8 cellular contexts compared by ENCODE assay signal in the genomic region with DNA sequence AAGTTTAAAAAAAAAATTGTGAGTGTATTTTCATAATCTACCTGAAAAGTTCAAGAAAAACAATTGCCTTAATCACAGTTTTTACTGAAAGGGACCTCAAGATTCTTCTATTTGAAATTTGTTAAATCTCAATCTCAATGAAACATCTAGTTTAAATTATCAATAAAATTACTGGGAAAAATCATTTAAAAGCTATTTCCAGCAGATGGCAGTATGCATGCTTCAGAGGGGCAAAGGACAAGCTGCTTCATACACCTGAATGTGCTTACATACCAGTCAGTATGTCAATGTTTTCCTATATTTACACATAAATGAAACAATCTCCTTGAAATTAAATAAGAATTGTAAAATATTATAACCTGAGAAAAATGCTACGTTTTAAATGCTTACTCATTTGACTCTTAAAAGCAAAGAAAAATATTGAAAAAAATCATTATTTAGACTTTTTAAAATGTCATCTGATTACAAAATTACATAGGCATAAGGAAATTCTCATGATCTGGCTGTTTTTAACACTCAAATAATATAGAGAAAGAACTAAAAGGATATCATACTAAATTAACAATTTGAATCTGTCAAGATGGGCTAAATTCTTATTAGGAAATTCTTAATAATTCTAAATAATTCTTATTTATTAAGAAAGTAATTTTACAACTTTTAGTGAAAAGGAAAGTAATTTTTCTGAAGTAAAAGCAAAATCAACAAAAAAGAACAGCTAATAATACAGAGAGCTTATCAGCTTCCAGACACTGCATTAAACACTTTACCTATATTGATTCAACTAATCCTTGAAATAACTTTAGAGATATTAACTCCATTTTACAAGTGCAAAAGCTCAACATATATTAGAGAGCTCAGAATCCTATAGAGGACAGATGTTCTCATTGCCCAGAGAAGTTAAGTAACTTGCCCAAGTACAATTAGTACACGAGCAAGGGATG.
A peak's percentile ranks its signal among the peaks of the same experiment; 100 is the strongest.
DNase-seq lines count a peak whose midpoint lies in the region; ATAC-seq and TF ChIP-seq lines count a peak whose summit lies in the region.

No MANE protein-coding gene starts in this region.

- no peaks in the 10 kb centered on the region for H3K9me3 ChIP-seq in colonic mucosa
- H3K9me3 ChIP-seq in neural cell (ENCODE audit: low read length), result no peaks in the 10 kb centered on the region

- no peaks in the 10 kb centered on the region for H3K36me3 ChIP-seq in colonic mucosa
- H3K36me3 ChIP-seq in neural cell (ENCODE audit: insufficient read depth, low read length), result no peaks in the 10 kb centered on the region

- H3K79me2 ChIP-seq in neural cell (replicated peaks; ENCODE audit: insufficient read depth, low read length), result no peaks in the 10 kb centered on the region

- ATAC-seq in HG03196 (IDR thresholded peaks at IDR 0.05; ENCODE audit: unreplicated experiment), result no peak
- ATAC-seq in GM18505 (IDR thresholded peaks at IDR 0.05; ENCODE audit: unreplicated experiment), result no peak

- TF ChIP-seq RAD21 in neural cell (conservative IDR thresholded peaks at IDR 0.05), result peak; percentile 84

- no peaks in the 10 kb centered on the region for H3K27me3 ChIP-seq in colonic mucosa
- H3K27me3 ChIP-seq in neural cell (ENCODE audit: insufficient read depth, low read depth, low read length), result no peaks in the 10 kb centered on the region

- H3K9ac ChIP-seq in colonic mucosa (ENCODE audit: low read depth in 2 of 2, low read length in 2 of 2) (no peak overlapping the region), neural cell (ENCODE audit: low read length) (no peak overlapping the region)

- H3F3A ChIP-seq in neural cell (ENCODE audit: insufficient read depth, low read length, poor library complexity, severe bottlenecking), result no peaks in the 10 kb centered on the region

- no peak overlapping the region for H2AFZ ChIP-seq in neural cell (ENCODE audit: low read depth, low read length)

- no peak overlapping the region for H3K4me2 ChIP-seq in neural cell (ENCODE audit: low read length)

- no peaks in the 10 kb centered on the region for H3K9me2 ChIP-seq in neural cell (ENCODE audit: insufficient read depth, low read length)

- no peaks in the 10 kb centered on the region for H4K20me1 ChIP-seq in neural cell (ENCODE audit: insufficient read depth)

- no peak for TF ChIP-seq POLR2A in GM18505 (IDR thresholded peaks at IDR 0.05; ENCODE audit: borderline replicate concordance, extremely low read depth, insufficient read depth, insufficient read length)

- TF ChIP-seq CTCF in 22Rv1 (IDR thresholded peaks at IDR 0.05) (peak; percentile 89), GM12875 (IDR thresholded peaks at IDR 0.05; ENCODE audit: borderline replicate concordance, insufficient read depth, low read depth, low read length) (peak; percentile 26; the same call in 1 of the 2 replicates), colonic mucosa (IDR thresholded peaks at IDR 0.05) (peak; percentile 40), neural cell (IDR thresholded peaks at IDR 0.05; ENCODE audit: poor library complexity, severe bottlenecking) (peak; percentile 80)

- intact Hi-C loops in colonic mucosa (cut with DNase I), result loop anchor here (2.0 kb wide), 1 partner anchor 142 kb away; no protein-coding TSS in a partner anchor

- H3K4me3 ChIP-seq in GM12875 (ENCODE audit: low read depth, low read length) (no peak overlapping the region), colonic mucosa (no peak overlapping the region), neural cell (ENCODE audit: low read length) (no peak overlapping the region)

- H3K27ac ChIP-seq in 22Rv1 (no peak overlapping the region), colonic mucosa (no peak overlapping the region), neural cell (ENCODE audit: low read length) (no peak overlapping the region)

- H3K4me1 ChIP-seq in colonic mucosa, result peaks cover 4% of the 10 kb centered on the region

- DNase-seq in NCI-H345 treated with DMSO at 0.1 percent for 48 hours (lab: John Stamatoyannopoulos, UW; ENCODE audit: unreplicated experiment), result peak; percentile 2
- no peak for DNase-seq in colonic mucosa
- DNase-seq in ecto neural progenitor cell (ENCODE audit: low spot score), result no peak

- no peak for TF ChIP-seq EP300 in neural cell (conservative IDR thresholded peaks at IDR 0.05; ENCODE audit: poor library complexity, severe bottlenecking)

TF ChIP-seq in neural cell, 6 proteins besides CTCF, POLR2A, EP300 and RAD21:
- no peak for TF ChIP-seq MXI1 (conservative IDR thresholded peaks at IDR 0.05; ENCODE audit: poor library complexity, severe bottlenecking)
- no peak for TF ChIP-seq POLR2AphosphoS5 (IDR thresholded peaks at IDR 0.05)
- no peak for TF ChIP-seq EZH2 (IDR thresholded peaks at IDR 0.05; ENCODE audit: borderline replicate concordance, insufficient read depth, low read length, poor library complexity, severe bottlenecking)
- TF ChIP-seq SMC3 (conservative IDR thresholded peaks at IDR 0.05; ENCODE audit: poor library complexity), result peak; percentile 88
- no peak for TF ChIP-seq TAF1 (IDR thresholded peaks at IDR 0.05; ENCODE audit: low read depth)
- TF ChIP-seq REST (IDR thresholded peaks at IDR 0.05; ENCODE audit: borderline replicate concordance), result no peak

Comparison
In these comparisons a context has a peak if more than half of its experiments do, and no peak if none do; other contexts are left out.
1. CTCF ChIP-seq: peak in every context shown above with its lines; median percentile 89 in 22Rv1; 80 in neural cell; 40 in colonic mucosa; 26 in GM12875.